ENCODE assay signal across 29 cellular contexts in genomic region chr2:3971313-3972192, GRCh38.
"Had no signal": no experiment of that assay in that cellular context is flagged by ENCODE, and none has a peak within 500 bp of the region (broad histone marks: within the 10 kb centered on the region; RNA-seq: fewer than 3 reads in every experiment).

No MANE protein-coding gene starts in this region.

- H3K79me2 ChIP-seq: parathyroid adenoma had no signal

- FAIRE-seq: keratinocyte had no signal

- H3K36me3 ChIP-seq: gastroesophageal sphincter, suprapubic skin, tibial nerve, WERI-Rb-1 had no signal

- H3K27me3 ChIP-seq: tibial nerve had no signal

- DNase-seq: activated CD4-positive, alpha-beta memory T cell treated with anti-CD3 and anti-CD28 coated beads for 36 hours; activated CD4-positive, alpha-beta T cell treated with anti-CD3 and anti-CD28 coated beads, Interleukin-2, amount 10 ng/mL, durations not matched to agents 24 days and 14 days; activated CD4-positive, CD25-positive, alpha-beta regulatory T cell treated with anti-CD3 and anti-CD28 coated beads, Interleukin-2, amount 50 U/mL, for 72 hours; activated CD8-positive, alpha-beta memory T cell treated with anti-CD3 and anti-CD28 coated beads, Interleukin-2, amount 50 U/mL, for 4 hours; activated gamma-delta T cell; activated naive CD4-positive, alpha-beta T cell treated with anti-CD3 and anti-CD28 coated beads, Interleukin-2, amount 10 ng/mL, durations not matched to agents 7 days and 5 days; activated naive CD8-positive, alpha-beta T cell treated with anti-CD3 and anti-CD28 coated beads, Interleukin-2, amount 10 ng/mL, durations not matched to agents 7 days and 5 days; activated T-cell treated with anti-CD3 and anti-CD28 coated beads, Interleukin-2, amount 50 U/mL, for 1 hour; amniotic stem cell; central memory CD4-positive, alpha-beta T cell; head of caudate nucleus; hippocampal formation; left cardiac atrium; left ventricle myocardium superior; mammary epithelial cell; naive B cell; occipital lobe; psoas muscle; stimulated activated CD4-positive, alpha-beta T cell treated with anti-CD3 and anti-CD28 coated beads, Interleukin-1b, Interleukin-23, amount 100 ng/mL, for 48 hours; stimulated activated naive CD4-positive, alpha-beta T cell; T-helper 17 cell; T1000; WERI-Rb-1 had no signal

- H3K27ac ChIP-seq: gastroesophageal sphincter, parathyroid adenoma, psoas muscle, suprapubic skin, tibial nerve, WERI-Rb-1 had no signal

- H3K9ac ChIP-seq: parathyroid adenoma had no signal

- ATAC-seq: gastroesophageal sphincter, left cardiac atrium, left ventricle myocardium superior, psoas muscle, T-helper 17 cell had no signal

- H3K9me3 ChIP-seq: gastroesophageal sphincter, psoas muscle, suprapubic skin, tibial nerve had no signal

- H3K4me3 ChIP-seq: gastroesophageal sphincter, psoas muscle, smooth muscle cell, suprapubic skin, tibial nerve had no signal

- H2AFZ ChIP-seq: parathyroid adenoma had no signal

- H3K4me1 ChIP-seq: gastroesophageal sphincter, parathyroid adenoma, psoas muscle, suprapubic skin had no signal

- H3K4me2 ChIP-seq: smooth muscle cell had no signal
